34 cellular contexts compared by ENCODE assay signal in the genomic region with DNA sequence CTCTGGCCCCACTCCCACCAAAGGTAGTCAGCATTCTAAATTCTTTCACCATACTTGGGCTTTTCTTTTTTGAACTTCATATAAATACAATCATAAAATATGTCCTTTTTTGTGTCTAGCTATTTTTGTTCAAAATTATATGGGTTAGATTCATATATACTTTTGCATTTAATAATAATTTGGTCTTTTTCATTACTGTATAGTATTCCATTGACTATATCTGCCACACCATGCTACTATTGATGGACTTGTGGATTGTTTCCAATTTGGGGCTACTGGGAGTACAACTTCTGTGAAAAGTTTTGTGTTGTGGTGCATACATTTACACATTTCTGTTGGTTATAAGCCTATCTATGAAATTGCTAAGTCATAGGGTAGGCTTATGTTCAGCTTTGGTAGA.
"Had no signal": no experiment of that assay in that cellular context is flagged by ENCODE, and none has a peak within 500 bp of the region (broad histone marks: within the 10 kb centered on the region; RNA-seq: fewer than 3 reads in every experiment).

No MANE protein-coding gene starts in this region.

- H3K36me3 ChIP-seq: MG63 had no signal

- H3K27me3 ChIP-seq: MG63 had no signal

- H3K9me3 ChIP-seq: MG63 had no signal

- H3K4me3 ChIP-seq: MG63 had no signal

- DNase-seq: Karpas-422, Kasumi-1, MG63, MM.1S, MV-4-11, NCI-H1048, NCI-H1092, NCI-H1092 treated with DMSO at 0.1 percent for 48 hours, NCI-H1105, NCI-H1105 treated with DMSO at 0.1 percent for 48 hours, NCI-H1417, NCI-H1417 treated with DMSO at 0.1 percent for 48 hours, NCI-H1436, NCI-H1436 treated with DMSO at 0.1 percent for 48 hours, NCI-H146, NCI-H1694, NCI-H1694 treated with DMSO at 0.1 percent for 48 hours, NCI-H187, NCI-H187 treated with DMSO at 0.1 percent for 48 hours, NCI-H1930, NCI-H2029, NCI-H2029 treated with DMSO at 0.1 percent for 48 hours, NCI-H2081, NCI-H2107, NCI-H2171, NCI-H2171 treated with DMSO at 0.1 percent for 48 hours, NCI-H2227 treated with DMSO at 0.1 percent for 48 hours, NCI-H226, NCI-H345, NCI-H446, NCI-H446 treated with DMSO at 0.1 percent for 48 hours, NCI-H510A, NCI-H510A treated with DMSO at 0.1 percent for 48 hours, NCI-H524 had no signal
